14 cellular contexts compared by ENCODE assay signal in genomic region chr6:170085475-170086401, GRCh38.
DNase-seq lines count a peak whose midpoint lies in the region; ATAC-seq lines count a peak whose summit lies in the region.
"Had no signal": no experiment of that assay in that cellular context is flagged by ENCODE, and none has a peak within 500 bp of the region (broad histone marks: within the 10 kb centered on the region; RNA-seq: fewer than 3 reads in every experiment).

No MANE protein-coding gene starts in this region.

- H3K9me3 Mint-ChIP-seq in activated naive CD8-positive, alpha-beta T cell (ENCODE audit: low read depth) = no peaks in the 10 kb centered on the region
- H3K9me3 Mint-ChIP-seq in activated naive CD8-positive, alpha-beta T cell treated with anti-CD3 and anti-CD28 coated beads for 36 hours = no peaks in the 10 kb centered on the region
- peaks cover 0 to 1% (median 0%) of the 10 kb centered on the region in 9 donors for H3K9me3 Mint-ChIP-seq in naive thymus-derived CD8-positive, alpha-beta T cell
- H3K9me3 Mint-ChIP-seq in CD8-positive, alpha-beta memory T cell = peaks cover 0 to 5% (median 2%) of the 10 kb centered on the region in 5 donors

- H3K27ac ChIP-seq in cingulate gyrus (ENCODE audit: low read depth, low read length) = peak overlapping the region; percentile 44
- no peak overlapping the region for H3K27ac ChIP-seq in CD8-positive, alpha-beta memory T cell (ENCODE audit: low read depth, low read length)
- H3K27ac ChIP-seq: neutrophil, thyroid gland had no signal

- ATAC-seq in naive thymus-derived CD8-positive, alpha-beta T cell = no peak
- no peak for ATAC-seq in GM18519 (IDR thresholded peaks at IDR 0.05; ENCODE audit: low FRiP score, unreplicated experiment)

- no peaks in the 10 kb centered on the region for H3K36me3 ChIP-seq in CD8-positive, alpha-beta memory T cell (ENCODE audit: insufficient read depth, low read length)
- H3K36me3 ChIP-seq: neutrophil, thyroid gland had no signal

- no peak overlapping the region for H3K27ac Mint-ChIP-seq in activated naive CD8-positive, alpha-beta T cell
- H3K27ac Mint-ChIP-seq in activated naive CD8-positive, alpha-beta T cell treated with anti-CD3 and anti-CD28 coated beads for 36 hours = no peak overlapping the region
- H3K27ac Mint-ChIP-seq in naive thymus-derived CD8-positive, alpha-beta T cell = peak overlapping the region; percentile 4 to 89 (median 49)
- peak overlapping the region in 2 of 8 donors; percentile 83 to 86 for H3K27ac Mint-ChIP-seq in CD8-positive, alpha-beta memory T cell

- H3K4me1 Mint-ChIP-seq in activated naive CD8-positive, alpha-beta T cell (ENCODE audit: low read depth) = peaks cover 41% of the 10 kb centered on the region
- peaks cover 33% of the 10 kb centered on the region for H3K4me1 Mint-ChIP-seq in activated naive CD8-positive, alpha-beta T cell treated with anti-CD3 and anti-CD28 coated beads for 36 hours
- peaks cover 29 to 50% (median 44%) of the 10 kb centered on the region in 4 donors for H3K4me1 Mint-ChIP-seq in naive thymus-derived CD8-positive, alpha-beta T cell
- peaks cover 36 to 53% (median 45%) of the 10 kb centered on the region in 3 donors for H3K4me1 Mint-ChIP-seq in CD8-positive, alpha-beta memory T cell

- peak overlapping the region; percentile 9 for H3K4me3 Mint-ChIP-seq in activated naive CD8-positive, alpha-beta T cell
- no peak overlapping the region for H3K4me3 Mint-ChIP-seq in activated naive CD8-positive, alpha-beta T cell treated with anti-CD3 and anti-CD28 coated beads for 36 hours
- H3K4me3 Mint-ChIP-seq in naive thymus-derived CD8-positive, alpha-beta T cell = peak overlapping the region in 3 of 10 donors; percentile 5 to 79 (median 9)
- peak overlapping the region in 2 of 7 donors; percentile 19 to 67 for H3K4me3 Mint-ChIP-seq in CD8-positive, alpha-beta memory T cell

- peaks cover 23% of the 10 kb centered on the region for H3K4me1 ChIP-seq in CD8-positive, alpha-beta memory T cell (ENCODE audit: insufficient read depth, low read length)

- no peaks in the 10 kb centered on the region for H3K27me3 ChIP-seq in CD8-positive, alpha-beta memory T cell (ENCODE audit: insufficient read depth, low read length, poor library complexity, severe bottlenecking)
- H3K27me3 ChIP-seq: thyroid gland had no signal

- H3K27me3 Mint-ChIP-seq in activated naive CD8-positive, alpha-beta T cell = no peaks in the 10 kb centered on the region
- H3K27me3 Mint-ChIP-seq in activated naive CD8-positive, alpha-beta T cell treated with anti-CD3 and anti-CD28 coated beads for 36 hours = no peaks in the 10 kb centered on the region
- no peaks in the 10 kb centered on the region for H3K27me3 Mint-ChIP-seq in naive thymus-derived CD8-positive, alpha-beta T cell
- H3K27me3 Mint-ChIP-seq in CD8-positive, alpha-beta memory T cell = peaks cover 0 to 3% of the 10 kb centered on the region in 2 donors

- DNase-seq in activated naive CD8-positive, alpha-beta T cell treated with anti-CD3 and anti-CD28 coated beads for 36 hours = no peak
- DNase-seq in naive thymus-derived CD8-positive, alpha-beta T cell = peak in 1 of 10 donors; percentile 13
- DNase-seq in ureter (ENCODE audit: low spot score) (peak; percentile 48), SIG-M5 treated with dmso at 0.1 percent for 504 hours (lab: John Stamatoyannopoulos, UW; ENCODE audit: unreplicated experiment) (no peak)
- no peak for DNase-seq in CD8-positive, alpha-beta memory T cell
- DNase-seq: GOT3; NCI-H1694 treated with DMSO at 0.1 percent for 48 hours; NK-92 treated with Interleukin-12 subunit alpha and Interleukin-12 subunit beta, amount 100 ng/mL, for 24 hours; stimulated activated CD4-positive, alpha-beta T cell treated with anti-CD3 and anti-CD28 coated beads, Interleukin-2, amount 100 ng/mL, for 48 hours; thyroid gland had no signal

- H3K9me3 ChIP-seq in CD8-positive, alpha-beta memory T cell (ENCODE audit: low read length) = no peaks in the 10 kb centered on the region
- H3K9me3 ChIP-seq: neutrophil, thyroid gland had no signal

- no peak overlapping the region for H3K4me3 ChIP-seq in CD8-positive, alpha-beta memory T cell (ENCODE audit: low read length)
- H3K4me3 ChIP-seq: thyroid gland had no signal

- CTCF ChIA-PET in CD8-positive, alpha-beta memory T cell (lab: Charles Lee) = no interaction called here

- no peaks in the 10 kb centered on the region for H3K36me3 Mint-ChIP-seq in activated naive CD8-positive, alpha-beta T cell
- H3K36me3 Mint-ChIP-seq in activated naive CD8-positive, alpha-beta T cell treated with anti-CD3 and anti-CD28 coated beads for 36 hours = peaks cover 4% of the 10 kb centered on the region
- H3K36me3 Mint-ChIP-seq in naive thymus-derived CD8-positive, alpha-beta T cell = no peaks in the 10 kb centered on the region
- H3K36me3 Mint-ChIP-seq in CD8-positive, alpha-beta memory T cell = peaks cover 0 to 2% (median 2%) of the 10 kb centered on the region in 3 donors

- POLR2A ChIA-PET in naive thymus-derived CD8-positive, alpha-beta T cell (lab: Charles Lee) = no interaction called here
- POLR2A ChIA-PET in CD8-positive, alpha-beta memory T cell (lab: Charles Lee) = no interaction called here

Comparison
In these comparisons a context has a peak if more than half of its experiments do, and no peak if none do; other contexts are left out.
1. H3K27ac Mint-ChIP-seq: peak in naive thymus-derived CD8-positive, alpha-beta T cell (10 of 10); none in activated naive CD8-positive, alpha-beta T cell (single experiment) and activated naive CD8-positive, alpha-beta T cell treated with anti-CD3 and anti-CD28 coated beads for 36 hours (single experiment).